1 cellular context compared by ENCODE assay signal in genomic region chr17:74369665-74370490, GRCh38.
TF ChIP-seq lines count a peak whose summit lies in the region.

No MANE protein-coding gene starts in this region.

TF ChIP-seq in H1, 55 proteins besides CTCF, POLR2A, EP300 and RAD21:
- TF ChIP-seq TAF7 (optimal IDR thresholded peaks at IDR 0.05; ENCODE audit: borderline replicate concordance, low read depth, low read length), result no peak
- TF ChIP-seq CEBPB (IDR thresholded peaks at IDR 0.05; ENCODE audit: low read depth, low read length), result no peak
- no peak for TF ChIP-seq CBX5 (IDR thresholded peaks at IDR 0.05; ENCODE audit: low read depth, low read length)
- no peak for TF ChIP-seq TCF12 (IDR thresholded peaks at IDR 0.05; ENCODE audit: low read depth, low read length)
- TF ChIP-seq GTF2F1 (IDR thresholded peaks at IDR 0.05; ENCODE audit: borderline replicate concordance, low read depth, low read length), result no peak
- TF ChIP-seq SRF (IDR thresholded peaks at IDR 0.05; ENCODE audit: low read depth, low read length), result no peak
- no peak for TF ChIP-seq SP2 (IDR thresholded peaks at IDR 0.05; ENCODE audit: low read length)
- no peak for TF ChIP-seq BACH1 (IDR thresholded peaks at IDR 0.05; ENCODE audit: low read length)
- TF ChIP-seq TBP (IDR thresholded peaks at IDR 0.05; ENCODE audit: low read depth, low read length), result no peak
- TF ChIP-seq, protein P1, sequence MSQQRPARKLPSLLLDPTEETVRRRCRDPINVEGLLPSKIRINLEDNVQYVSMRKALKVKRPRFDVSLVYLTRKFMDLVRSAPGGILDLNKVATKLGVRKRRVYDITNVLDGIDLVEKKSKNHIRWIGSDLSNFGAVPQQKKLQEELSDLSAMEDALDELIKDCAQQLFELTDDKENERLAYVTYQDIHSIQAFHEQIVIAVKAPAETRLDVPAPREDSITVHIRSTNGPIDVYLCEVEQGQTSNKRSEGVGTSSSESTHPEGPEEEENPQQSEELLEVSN (IDR thresholded peaks at IDR 0.05), result no peak
- no peak for TF ChIP-seq PHF8 (conservative IDR thresholded peaks at IDR 0.05; ENCODE audit: low read depth, low read length)
- no peak for TF ChIP-seq BRCA1 (IDR thresholded peaks at IDR 0.05; ENCODE audit: low read depth, low read length)
- no peak for TF ChIP-seq KDM5A (IDR thresholded peaks at IDR 0.05; ENCODE audit: low read length)
- TF ChIP-seq ZNF274 (IDR thresholded peaks at IDR 0.05; ENCODE audit: borderline replicate concordance, extremely low read depth, low read length), result no peak
- no peak for TF ChIP-seq CHD1 (IDR thresholded peaks at IDR 0.05; ENCODE audit: low read depth, low read length)
- TF ChIP-seq ATF2 (IDR thresholded peaks at IDR 0.05; ENCODE audit: low read length), result no peak
- no peak for TF ChIP-seq TAF1 (IDR thresholded peaks at IDR 0.05; ENCODE audit: low read depth, low read length)
- TF ChIP-seq CREB1 (IDR thresholded peaks at IDR 0.05), result no peak
- no peak for TF ChIP-seq BCL11A (IDR thresholded peaks at IDR 0.05; ENCODE audit: low read depth in 2 of 2, low read length in 2 of 2)
